ENCODE assay signal across 8 cellular contexts in the genomic region with DNA sequence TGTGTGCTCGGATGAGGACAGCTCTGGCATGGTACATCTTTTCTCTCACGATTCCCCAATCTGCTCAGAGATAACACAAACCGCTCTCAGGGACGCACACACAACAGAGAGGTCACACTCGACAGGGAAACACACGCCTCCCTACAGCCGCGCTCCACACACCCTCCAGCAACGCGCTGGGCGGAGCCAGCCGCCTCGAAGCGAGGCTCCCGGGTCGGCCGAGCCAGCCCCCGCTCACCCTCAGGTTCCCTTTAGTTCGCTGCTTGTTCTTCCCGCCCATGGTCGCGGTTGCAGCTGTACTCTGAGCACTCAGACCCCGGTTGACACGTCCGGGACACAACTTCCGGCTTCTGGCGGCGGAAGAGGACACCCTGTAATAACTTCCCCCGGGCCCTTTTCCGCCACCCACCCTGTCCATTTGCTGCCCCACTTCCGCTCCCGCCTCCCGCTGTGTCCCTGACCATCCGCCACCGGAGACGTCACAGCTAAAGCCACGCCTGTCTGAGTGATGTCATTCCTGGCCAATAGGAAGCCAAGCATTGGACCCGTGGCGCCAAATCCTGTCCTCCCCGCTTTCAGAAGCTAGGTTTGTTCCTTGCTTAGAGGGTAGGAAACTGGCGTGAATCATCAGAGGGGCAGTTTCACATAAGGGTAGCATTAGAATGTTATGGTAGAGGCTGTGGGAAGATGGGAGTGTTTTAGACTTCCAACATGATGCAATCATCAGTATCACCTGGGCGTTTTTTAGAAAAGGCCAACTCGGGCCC. TPM values are rescaled to one million over a fixed set of nuclear protein-coding genes. Genes with fewer than 3 reads are reported as not detected.
DNase-seq lines count a peak whose midpoint lies in the region; ATAC-seq and TF ChIP-seq lines count a peak whose summit lies in the region.

A gene with protein sequence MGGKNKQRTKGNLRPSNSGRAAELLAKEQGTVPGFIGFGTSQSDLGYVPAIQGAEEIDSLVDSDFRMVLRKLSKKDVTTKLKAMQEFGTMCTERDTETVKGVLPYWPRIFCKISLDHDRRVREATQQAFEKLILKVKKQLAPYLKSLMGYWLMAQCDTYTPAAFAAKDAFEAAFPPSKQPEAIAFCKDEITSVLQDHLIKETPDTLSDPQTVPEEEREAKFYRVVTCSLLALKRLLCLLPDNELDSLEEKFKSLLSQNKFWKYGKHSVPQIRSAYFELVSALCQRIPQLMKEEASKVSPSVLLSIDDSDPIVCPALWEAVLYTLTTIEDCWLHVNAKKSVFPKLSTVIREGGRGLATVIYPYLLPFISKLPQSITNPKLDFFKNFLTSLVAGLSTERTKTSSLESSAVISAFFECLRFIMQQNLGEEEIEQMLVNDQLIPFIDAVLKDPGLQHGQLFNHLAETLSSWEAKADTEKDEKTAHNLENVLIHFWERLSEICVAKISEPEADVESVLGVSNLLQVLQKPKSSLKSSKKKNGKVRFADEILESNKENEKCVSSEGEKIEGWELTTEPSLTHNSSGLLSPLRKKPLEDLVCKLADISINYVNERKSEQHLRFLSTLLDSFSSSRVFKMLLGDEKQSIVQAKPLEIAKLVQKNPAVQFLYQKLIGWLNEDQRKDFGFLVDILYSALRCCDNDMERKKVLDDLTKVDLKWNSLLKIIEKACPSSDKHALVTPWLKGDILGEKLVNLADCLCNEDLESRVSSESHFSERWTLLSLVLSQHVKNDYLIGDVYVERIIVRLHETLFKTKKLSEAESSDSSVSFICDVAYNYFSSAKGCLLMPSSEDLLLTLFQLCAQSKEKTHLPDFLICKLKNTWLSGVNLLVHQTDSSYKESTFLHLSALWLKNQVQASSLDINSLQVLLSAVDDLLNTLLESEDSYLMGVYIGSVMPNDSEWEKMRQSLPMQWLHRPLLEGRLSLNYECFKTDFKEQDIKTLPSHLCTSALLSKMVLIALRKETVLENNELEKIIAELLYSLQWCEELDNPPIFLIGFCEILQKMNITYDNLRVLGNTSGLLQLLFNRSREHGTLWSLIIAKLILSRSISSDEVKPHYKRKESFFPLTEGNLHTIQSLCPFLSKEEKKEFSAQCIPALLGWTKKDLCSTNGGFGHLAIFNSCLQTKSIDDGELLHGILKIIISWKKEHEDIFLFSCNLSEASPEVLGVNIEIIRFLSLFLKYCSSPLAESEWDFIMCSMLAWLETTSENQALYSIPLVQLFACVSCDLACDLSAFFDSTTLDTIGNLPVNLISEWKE (N-terminal part only) (minus strand): TSS at position 352 of the 767 bp plus-strand sequence. CDS start 72 bp downstream, at position 280.

- TF ChIP-seq POLR2A in erythroblast (IDR thresholded peaks at IDR 0.05; ENCODE audit: low read length), result peak; percentile 91

- peak within 1 kb of the TSS; percentile 83 for H3K4me3 ChIP-seq in PC-3 (ENCODE audit: low read length)
- H3K4me3 ChIP-seq in mucosa of rectum (ENCODE audit: low read length in 2 of 2), result peak within 1 kb of the TSS; percentile 97 to 99

- POLR2A ChIA-PET in PC-3 (lab: Charles Lee; ENCODE audit: unreplicated experiment), result interaction anchor here (0.5 to 1.3 kb wide), 5 partner anchors 10 to 1821 kb away, joined by 3 to 9 read pairs (median 8); no protein-coding TSS in a partner anchor

- DNase-seq in DMS114 treated with DMSO at 0.1 percent for 48 hours (lab: John Stamatoyannopoulos, UW; ENCODE audit: unreplicated experiment), result peak; percentile 94
- peak; percentile 99 for DNase-seq in PC-3
- peak; percentile 98 for DNase-seq in activated T-cell treated with anti-CD3 and anti-CD28 coated beads for 48 hours (ENCODE audit: low read depth)
- DNase-seq in erythroblast (lab: John Stamatoyannopoulos, UW), result peak; percentile 100
- peak; percentile 99 for DNase-seq in stimulated activated CD8-positive, alpha-beta memory T cell treated with anti-CD3 and anti-CD28 coated beads, Interleukin-4, amount 100 ng/mL, for 48 hours

- peak; percentile 98 for ATAC-seq in GM21576 (IDR thresholded peaks at IDR 0.05; ENCODE audit: unreplicated experiment)
- peak; percentile 98 for ATAC-seq in PC-3

- H3K4me2 ChIP-seq in PC-3 (ENCODE audit: low read length), result peak within 1 kb of the TSS; percentile 97

- no peaks in the 10 kb centered on the region for H3K9me2 ChIP-seq in PC-3 (replicated peaks; ENCODE audit: low read length)

- no peaks in the 10 kb centered on the region for H4K20me1 ChIP-seq in PC-3 (ENCODE audit: low read length)

- BruUV-seq in PC-3 (replicated peaks; lab: Mats Ljungman, UMichigan), result no TSS peak

- H3K27ac ChIP-seq in PC-3 (ENCODE audit: low read length) (peak within 1 kb of the TSS; percentile 60), mucosa of rectum (ENCODE audit: low read depth in 2 of 2, low read length in 2 of 2) (peak within 1 kb of the TSS; percentile 92 to 96)

- no peaks in the 10 kb centered on the region for H3K9me3 ChIP-seq in PC-3 (ENCODE audit: low read length)
- H3K9me3 ChIP-seq in mucosa of rectum (ENCODE audit: control insufficient read depth in 2 of 2, low read length in 2 of 2), result no peaks in the 10 kb centered on the region

- peaks cover 48% of the 10 kb centered on the region for H3K79me2 ChIP-seq in PC-3 (ENCODE audit: low read length)

- peaks cover 23% of the 10 kb centered on the region for H3K4me1 ChIP-seq in PC-3 (ENCODE audit: insufficient read depth, low read length)
- H3K4me1 ChIP-seq in mucosa of rectum (ENCODE audit: control insufficient read depth in 2 of 2, insufficient read depth in 2 of 2, low read length in 2 of 2), result peaks cover 6 to 7% of the 10 kb centered on the region in 2 donors

- H3F3A ChIP-seq in PC-3 (ENCODE audit: low read length, unreplicated experiment), result no peaks in the 10 kb centered on the region

- H3K9ac ChIP-seq in PC-3 (ENCODE audit: low read length) (peak within 1 kb of the TSS; percentile 79), mucosa of rectum (ENCODE audit: low read depth in 1 of 2, low read length in 2 of 2) (peak within 1 kb of the TSS; percentile 89 to 97)

- CTCF ChIA-PET in PC-3 (lab: Charles Lee), result no interaction called here

- no peak; the same call in 1 of the 2 replicates for TF ChIP-seq EP300 in Ishikawa (IDR thresholded peaks at IDR 0.05; ENCODE audit: borderline replicate concordance)

- TF ChIP-seq CTCF in PC-3 (conservative IDR thresholded peaks at IDR 0.05; ENCODE audit: low read depth, low read length), result no peak

- H3K36me3 ChIP-seq in PC-3 (ENCODE audit: low read depth, low read length) (no peaks in the 10 kb centered on the region), mucosa of rectum (ENCODE audit: control insufficient read depth in 2 of 2, insufficient read depth in 2 of 2, low read length in 2 of 2) (no peaks in the 10 kb centered on the region)

- H2AFZ ChIP-seq in PC-3 (ENCODE audit: low read length), result peak within 1 kb of the TSS; percentile 83

- TF ChIP-seq RAD21 in Ishikawa (IDR thresholded peaks at IDR 0.05; ENCODE audit: low read depth), result no peak

- H3K27me3 ChIP-seq in PC-3 (ENCODE audit: low read length), result no peaks in the 10 kb centered on the region
- no peaks in the 10 kb centered on the region for H3K27me3 ChIP-seq in mucosa of rectum (ENCODE audit: control insufficient read depth in 2 of 2, insufficient read depth in 2 of 2, low read length in 2 of 2)

- intact Hi-C loops in PC-3 (cut with micrococcal nuclease), result loop anchor here (2.0 kb wide), 1 partner anchor 32 kb away; a partner anchor contains a TSS

TF ChIP-seq in Ishikawa, 13 proteins besides CTCF, POLR2A, EP300 and RAD21:
- TF ChIP-seq TCF12 (IDR thresholded peaks at IDR 0.05; ENCODE audit: low read depth), result no peak
- peak; percentile 45 for TF ChIP-seq TAF1 (IDR thresholded peaks at IDR 0.05; ENCODE audit: low read depth)
- TF ChIP-seq NFIC (IDR thresholded peaks at IDR 0.05), result no peak
- TF ChIP-seq YY1 (IDR thresholded peaks at IDR 0.05; ENCODE audit: low read depth), result peak; percentile 22; the same call in 1 of the 2 replicates
- peak; percentile 47; the same call in 1 of the 2 replicates for TF ChIP-seq CEBPB (IDR thresholded peaks at IDR 0.05)
- peak; percentile 83; the same call in 1 of the 2 replicates for TF ChIP-seq CREB1 (IDR thresholded peaks at IDR 0.05; ENCODE audit: low read depth)
- TF ChIP-seq, protein P1, sequence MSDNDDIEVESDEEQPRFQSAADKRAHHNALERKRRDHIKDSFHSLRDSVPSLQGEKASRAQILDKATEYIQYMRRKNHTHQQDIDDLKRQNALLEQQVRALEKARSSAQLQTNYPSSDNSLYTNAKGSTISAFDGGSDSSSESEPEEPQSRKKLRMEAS (IDR thresholded peaks at IDR 0.05), result peak; percentile 64
- TF ChIP-seq, protein P2, sequence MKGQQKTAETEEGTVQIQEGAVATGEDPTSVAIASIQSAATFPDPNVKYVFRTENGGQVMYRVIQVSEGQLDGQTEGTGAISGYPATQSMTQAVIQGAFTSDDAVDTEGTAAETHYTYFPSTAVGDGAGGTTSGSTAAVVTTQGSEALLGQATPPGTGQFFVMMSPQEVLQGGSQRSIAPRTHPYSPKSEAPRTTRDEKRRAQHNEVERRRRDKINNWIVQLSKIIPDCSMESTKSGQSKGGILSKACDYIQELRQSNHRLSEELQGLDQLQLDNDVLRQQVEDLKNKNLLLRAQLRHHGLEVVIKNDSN (IDR thresholded peaks at IDR 0.05), result peak; percentile 87

RNA-seq across cellular contexts. Expression of the gene that starts here (rescaled TPM):
- total RNA-seq in PC-3 (2014; rRNA removed), result 16.4 and 21.0 TPM in 2 replicates

Comparison
In these comparisons a context has a peak if more than half of its experiments do, and no peak if none do; other contexts are left out.
1. Peak in every context shown above with its lines: DNase-seq, ATAC-seq, H3K4me3 ChIP-seq and H3K27ac ChIP-seq.